1 cellular context compared by ENCODE assay signal in genomic region chr6:30829639-30830250, GRCh38.
TF ChIP-seq lines count a peak whose summit lies in the region.

No MANE protein-coding gene starts in this region.

TF ChIP-seq in GM23338, 12 proteins besides CTCF, POLR2A, EP300 and RAD21 (continued from another document):
- TF ChIP-seq ZNF462 (CRISPR knock-in tag; IDR thresholded peaks at IDR 0.05) (no peak), ETS1 (IDR thresholded peaks at IDR 0.05) (no peak)
TF ChIP-seq in GM23338: peak in this region for 0.
